Comparison of ENCODE assay signal across 8 cellular contexts in genomic region chr11:8810331-8811301, GRCh38.
DNase-seq lines count a peak whose midpoint lies in the region; ATAC-seq and TF ChIP-seq lines count a peak whose summit lies in the region.

No MANE protein-coding gene starts in this region.

- peak overlapping the region; percentile 88 for H3K4me2 ChIP-seq in fibroblast of lung (ENCODE audit: extremely low read depth, insufficient read depth, low read length)

- POLR2A ChIA-PET in WTC11 (lab: Charles Lee) = interaction anchor here (0.5 to 2.6 kb wide), 16 partner anchors 13 to 582 kb away, joined by 3 to 16 read pairs (median 4); partner anchors contain the start of genes RPL27A and TRIM66

- TF ChIP-seq CTCF in WTC11 (IDR thresholded peaks at IDR 0.05) (no peak), fibroblast of lung (conservative IDR thresholded peaks at IDR 0.05 in 1 of 2, IDR thresholded peaks at IDR 0.05 in 1 of 2; ENCODE audit: low read depth in 1 of 2, low read length in 2 of 2) (no peak), mucosa of descending colon (IDR thresholded peaks at IDR 0.05) (no peak), tibial nerve (IDR thresholded peaks at IDR 0.05) (peak in 2 of 5 experiments; percentile 14 to 39)

- H3K4me3 Mint-ChIP-seq in WTC11 = peak overlapping the region; percentile 91

- TF ChIP-seq POLR2A in tibial nerve (IDR thresholded peaks at IDR 0.05) = peak; percentile 57 to 70

- H3K27ac ChIP-seq in fibroblast of lung (ENCODE audit: insufficient read depth, low read length) (peak overlapping the region; percentile 88), tibial nerve (peak overlapping the region; percentile 65 to 95 (median 89))

- CTCF ChIA-PET in WTC11 (lab: Charles Lee) = interaction anchor here (0.6 to 3.9 kb wide), 25 partner anchors 10 to 592 kb away, joined by 3 to 21 read pairs (median 4); no protein-coding TSS in a partner anchor

- H3K9me3 ChIP-seq in MG63 (no peaks in the 10 kb centered on the region), fibroblast of lung (ENCODE audit: control insufficient read depth, insufficient read depth, low read depth, low read length) (no peaks in the 10 kb centered on the region), mucosa of descending colon (no peaks in the 10 kb centered on the region), tibial nerve (no peaks in the 10 kb centered on the region)

- H2AFZ ChIP-seq in fibroblast of lung (ENCODE audit: low read length) = no peak overlapping the region

- H3K36me3 ChIP-seq in MG63 = no peaks in the 10 kb centered on the region
- H3K36me3 ChIP-seq in fibroblast of lung (ENCODE audit: control insufficient read depth, insufficient read depth, low read length) = no peaks in the 10 kb centered on the region
- no peaks in the 10 kb centered on the region for H3K36me3 ChIP-seq in mucosa of descending colon (ENCODE audit: low read depth)
- H3K36me3 ChIP-seq in tibial nerve = no peaks in the 10 kb centered on the region

- TF ChIP-seq EP300 in tibial nerve (IDR thresholded peaks at IDR 0.05) = peak in 1 of 2 donors; percentile 87

- H4K20me1 ChIP-seq in fibroblast of lung (ENCODE audit: control insufficient read depth, extremely low read depth, insufficient read depth, low read length) = no peaks in the 10 kb centered on the region

- no peaks in the 10 kb centered on the region for H3K27me3 Mint-ChIP-seq in WTC11 (ENCODE audit: low read depth)

- peaks cover 41% of the 10 kb centered on the region for H3K79me2 ChIP-seq in fibroblast of lung (ENCODE audit: control insufficient read depth, insufficient read depth, low read length)

- peak overlapping the region; percentile 97 for H3K27ac Mint-ChIP-seq in WTC11

- ATAC-seq in WTC11 (peak; percentile 63), mucosa of descending colon (peak; percentile 75), HG03439 (IDR thresholded peaks at IDR 0.05; ENCODE audit: unreplicated experiment) (no peak)

- H3K9me3 Mint-ChIP-seq in WTC11 = no peaks in the 10 kb centered on the region

- 2 to 6% methylated on average over 32 to 33 of the region's 33 CpGs for WGBS in tibial nerve, 2 donors

- DNase-seq in DMS53 (lab: John Stamatoyannopoulos, UW) (peak; percentile 93), MG63 (peak; percentile 80), WTC11 (ENCODE audit: low spot score) (peak; percentile 80), fibroblast of lung (ENCODE audit: low read depth in 2 of 2) (peak; percentile 82 to 86), mucosa of descending colon (peak; percentile 85 to 88 (median 87)), tibial nerve (ENCODE audit: low spot score in 2 of 2) (peak; percentile 57 to 61)
- no peak for DNase-seq in stimulated activated CD4-positive, alpha-beta T cell treated with anti-CD3 and anti-CD28 coated beads, Interleukin-12 subunit alpha, Interleukin-12 subunit beta, amount 100 ng/mL, for 4 hours

- H3K4me1 ChIP-seq in fibroblast of lung (ENCODE audit: control insufficient read depth, extremely low read depth, insufficient read depth, low read length) (peaks cover 28% of the 10 kb centered on the region), mucosa of descending colon (ENCODE audit: low read depth) (peaks cover 41% of the 10 kb centered on the region), tibial nerve (peaks cover 0 to 75% (median 45%) of the 10 kb centered on the region in 4 donors)

- H3K27me3 ChIP-seq in MG63 (no peaks in the 10 kb centered on the region), fibroblast of lung (ENCODE audit: control insufficient read depth, insufficient read depth, low read length) (no peaks in the 10 kb centered on the region), tibial nerve (no peaks in the 10 kb centered on the region)

- no peaks in the 10 kb centered on the region for H3K36me3 Mint-ChIP-seq in WTC11

- intact Hi-C loops in mucosa of descending colon (cut with DNase I, micrococcal nuclease) = no loop called here

- peak overlapping the region; percentile 41 for H3K4me3 ChIP-seq in MG63
- H3K4me3 ChIP-seq in fibroblast of lung (replicated peaks in 1 of 4; ENCODE audit: control extremely low read depth in 1 of 4, insufficient read depth in 1 of 4, low read depth in 3 of 4, low read length in 4 of 4) = peak overlapping the region; percentile 54 to 79 (median 63)
- no peak overlapping the region for H3K4me3 ChIP-seq in mucosa of descending colon
- H3K4me3 ChIP-seq in tibial nerve = peak overlapping the region; percentile 40 to 64 (median 50)

- H3K4me1 Mint-ChIP-seq in WTC11 = peaks cover 31% of the 10 kb centered on the region

- peak overlapping the region; percentile 71 for H3K9ac ChIP-seq in fibroblast of lung (ENCODE audit: insufficient read depth, low read length)

TF ChIP-seq in WTC11, 78 proteins besides CTCF, POLR2A, EP300 and RAD21:
- TF ChIP-seq SP1 (CRISPR knock-in tag; conservative IDR thresholded peaks at IDR 0.05) (no peak), FOXJ3 (CRISPR knock-in tag; IDR thresholded peaks at IDR 0.05; ENCODE audit: borderline replicate concordance) (no peak), GABPB1 (CRISPR knock-in tag; IDR thresholded peaks at IDR 0.05) (no peak), TCF7 (CRISPR knock-in tag; IDR thresholded peaks at IDR 0.05; ENCODE audit: low read depth) (no peak), HMGXB4 (CRISPR knock-in tag; IDR thresholded peaks at IDR 0.05) (no peak), ETV6 (CRISPR knock-in tag; IDR thresholded peaks at IDR 0.05) (peak; percentile 34; the same call in 1 of the 2 replicates), MAX (CRISPR knock-in tag; IDR thresholded peaks at IDR 0.05) (0 out of 2 replicates have a peak, but pooled peaks have one; percentile 53)
